In genomic region chrX:41734530-41734929, GRCh38 we compare ENCODE assay signal across 8 cellular contexts. TPM values are rescaled to one million over a fixed set of nuclear protein-coding genes. Genes with fewer than 3 reads are reported as not detected.
DNase-seq lines count a peak whose midpoint lies in the region; ATAC-seq, FAIRE-seq and TF ChIP-seq lines count a peak whose summit lies in the region.

No MANE protein-coding gene starts in this region.

- H3K27me3 ChIP-seq in effector memory CD4-positive, alpha-beta T cell (replicated peaks; ENCODE audit: control insufficient read depth, insufficient read depth, low read length, poor library complexity, severe bottlenecking): no peaks in the 10 kb centered on the region

- DNase-seq in D721Med (ENCODE audit: insufficient read length, low spot score) (no peak), immature natural killer cell (peak in 1 of 3 donors; percentile 21), left colon (no peak), DMS153 (lab: John Stamatoyannopoulos, UW) (no peak)
- no peak for DNase-seq in effector memory CD4-positive, alpha-beta T cell

- H3K9me3 ChIP-seq in effector memory CD4-positive, alpha-beta T cell (ENCODE audit: control insufficient read depth, low read length): no peaks in the 10 kb centered on the region

- H3K27ac ChIP-seq in VCaP: no peak overlapping the region
- no peak overlapping the region for H3K27ac ChIP-seq in effector memory CD4-positive, alpha-beta T cell (ENCODE audit: insufficient read depth, low read length, poor library complexity, severe bottlenecking)

- no peaks in the 10 kb centered on the region for H3K36me3 ChIP-seq in effector memory CD4-positive, alpha-beta T cell (ENCODE audit: control insufficient read depth, insufficient read depth, low read length)

- no peaks in the 10 kb centered on the region for H3K4me1 ChIP-seq in effector memory CD4-positive, alpha-beta T cell (ENCODE audit: control insufficient read depth, insufficient read depth, low read length, poor library complexity, severe bottlenecking)

- peaks cover 33 to 56% of the 10 kb centered on the region in 2 donors for H3K4me1 Mint-ChIP-seq in immature natural killer cell

- peak overlapping the region; percentile 56 to 88 (median 63) for H3K4me3 Mint-ChIP-seq in immature natural killer cell

- FAIRE-seq in D721Med (lab: Jason Lieb, UNC): no peak

- no peaks in the 10 kb centered on the region for H3K9me3 Mint-ChIP-seq in immature natural killer cell

- peak overlapping the region; percentile 64 to 84 (median 72) for H3K27ac Mint-ChIP-seq in immature natural killer cell

- H3K27me3 Mint-ChIP-seq in immature natural killer cell (ENCODE audit: low read depth in 3 of 3): peaks cover 4 to 7% (median 7%) of the 10 kb centered on the region in 3 donors

- ATAC-seq in HG02885 (IDR thresholded peaks at IDR 0.05; ENCODE audit: poor library complexity, unreplicated experiment): peak; percentile 32
- ATAC-seq in left colon: no peak
- no peak for ATAC-seq in GM21528 (IDR thresholded peaks at IDR 0.05; ENCODE audit: low FRiP score, unreplicated experiment)

- peak; percentile 32 for TF ChIP-seq CTCF in D721Med (IDR thresholded peaks at IDR 0.05; ENCODE audit: insufficient read depth, missing control alignments)
- peak; percentile 76 for TF ChIP-seq CTCF in VCaP (conservative IDR thresholded peaks at IDR 0.05)

- intact Hi-C loops in left colon (cut with DNase I, micrococcal nuclease): no loop called here

- no peak overlapping the region for H3K4me3 ChIP-seq in effector memory CD4-positive, alpha-beta T cell (ENCODE audit: insufficient read depth, low read depth, low read length, poor library complexity, severe bottlenecking)

- H3K36me3 Mint-ChIP-seq in immature natural killer cell: peaks cover 0 to 5% (median 0%) of the 10 kb centered on the region in 3 donors

RNA-seq across cellular contexts. Expression of gene GPR82, which starts 10.5 kb away (rescaled TPM):
- 1 to 10 TPM; 5.5 to 7.2 (median 5.7) TPM for polyA plus RNA-seq in immature natural killer cell
- total RNA-seq in left colon: under 1 TPM; 0.31 to 0.56 TPM

RNA-seq across cellular contexts. Expression of gene GPR34, which starts 45.8 kb away (rescaled TPM):
- 1 to 10 TPM in 2 of 3 donors, not detected in 1; 2.8 to 2.9 TPM for polyA plus RNA-seq in immature natural killer cell
- 1 to 10 TPM; 2.2 to 7.2 TPM for total RNA-seq in left colon
